8 cellular contexts compared by ENCODE assay signal in the genomic region with DNA sequence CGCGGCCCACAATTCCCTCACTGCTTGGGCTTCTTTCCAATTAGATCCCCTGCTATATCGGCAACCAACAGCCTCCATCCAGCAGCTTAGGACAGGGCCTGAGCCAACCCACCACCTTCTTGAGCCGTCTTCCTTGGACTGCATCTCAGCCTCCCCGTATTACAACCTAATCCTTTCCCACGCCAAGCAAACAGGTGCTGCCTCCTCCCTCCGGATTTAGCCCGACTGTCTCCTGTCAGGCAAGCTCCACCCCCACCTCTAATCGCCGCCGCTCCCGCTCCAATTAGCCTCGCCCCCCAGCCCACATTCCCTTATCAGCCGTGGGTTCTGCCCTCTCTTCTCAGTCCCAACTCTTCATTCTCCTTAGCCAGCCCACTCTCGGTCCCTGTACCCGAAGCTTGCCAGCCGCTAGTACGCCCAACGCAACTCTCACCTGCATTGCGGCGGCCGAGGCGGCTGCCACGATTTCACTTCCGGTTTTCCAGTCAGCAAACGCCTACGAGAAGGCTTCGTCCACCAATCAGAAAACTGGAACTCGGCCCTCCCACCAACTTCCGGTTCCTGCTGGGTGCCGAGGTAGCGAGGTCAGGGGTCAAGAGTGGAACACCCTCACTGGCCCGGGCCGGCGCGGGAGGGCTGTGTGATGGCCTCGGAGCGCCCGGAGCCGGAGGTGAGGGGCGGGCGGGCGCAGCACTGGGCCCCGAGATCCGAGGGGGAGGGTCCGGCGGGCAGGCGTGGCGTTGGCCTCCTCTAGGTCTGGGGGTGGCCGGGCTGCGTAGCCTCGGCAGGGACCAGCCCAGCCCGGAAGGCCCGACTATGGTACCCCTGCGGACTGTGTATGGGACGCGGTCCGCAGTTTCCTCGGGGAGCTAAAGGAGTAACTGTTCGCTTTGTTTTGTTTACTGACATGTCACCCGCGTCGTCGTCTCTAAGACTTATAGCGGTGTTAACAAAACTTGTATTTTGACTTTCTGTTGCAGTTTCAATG. TPM values are rescaled to one million over a fixed set of nuclear protein-coding genes. Genes with fewer than 3 reads are reported as not detected.
DNase-seq lines count a peak whose midpoint lies in the region; ATAC-seq and TF ChIP-seq lines count a peak whose summit lies in the region.

A gene with protein sequence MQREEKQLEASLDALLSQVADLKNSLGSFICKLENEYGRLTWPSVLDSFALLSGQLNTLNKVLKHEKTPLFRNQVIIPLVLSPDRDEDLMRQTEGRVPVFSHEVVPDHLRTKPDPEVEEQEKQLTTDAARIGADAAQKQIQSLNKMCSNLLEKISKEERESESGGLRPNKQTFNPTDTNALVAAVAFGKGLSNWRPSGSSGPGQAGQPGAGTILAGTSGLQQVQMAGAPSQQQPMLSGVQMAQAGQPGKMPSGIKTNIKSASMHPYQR (minus strand): TSS at position 475 of the 988 bp plus-strand sequence. CDS start 36 bp downstream, at position 439.
A gene (plus strand): TSS at position 574 of the 988 bp plus-strand sequence. CDS start 70 bp downstream, at position 644.

- no peaks in the 10 kb centered on the region for H3F3A ChIP-seq in DOHH2 (ENCODE audit: control insufficient read depth, insufficient read depth)

- H3K9ac ChIP-seq in fibroblast of lung (ENCODE audit: insufficient read depth, low read length): peak within 1 kb of the TSS; percentile 71

- H3K4me3 Mint-ChIP-seq in activated T-helper 17 cell treated with anti-CD3 and anti-CD28 coated beads, Interleukin-2, amount 50 U/mL, for 72 hours: peak within 1 kb of the TSS; percentile 98
- peak within 1 kb of the TSS; percentile 95 to 100 (median 100) for H3K4me3 Mint-ChIP-seq in naive thymus-derived CD4-positive, alpha-beta T cell
- H3K4me3 Mint-ChIP-seq in stimulated activated memory B cell treated with anti-CD40 and anti-IgM and Interleukin-4, amounts not matched to agents 10 μg/mL and 1 μg/mL and 100 μg/mL, for 72 hours: peak within 1 kb of the TSS; percentile 94

- H3K9me3 Mint-ChIP-seq in activated T-helper 17 cell treated with anti-CD3 and anti-CD28 coated beads, Interleukin-2, amount 50 U/mL, for 72 hours: no peaks in the 10 kb centered on the region
- H3K9me3 Mint-ChIP-seq in naive thymus-derived CD4-positive, alpha-beta T cell: no peaks in the 10 kb centered on the region
- no peaks in the 10 kb centered on the region for H3K9me3 Mint-ChIP-seq in stimulated activated memory B cell treated with anti-CD40 and anti-IgM and Interleukin-4, amounts not matched to agents 10 μg/mL and 1 μg/mL and 100 μg/mL, for 72 hours

- H3K36me3 Mint-ChIP-seq in activated T-helper 17 cell treated with anti-CD3 and anti-CD28 coated beads, Interleukin-2, amount 50 U/mL, for 72 hours (ENCODE audit: low read depth): peaks cover 56% of the 10 kb centered on the region
- peaks cover 10 to 21% (median 15%) of the 10 kb centered on the region in 5 donors for H3K36me3 Mint-ChIP-seq in naive thymus-derived CD4-positive, alpha-beta T cell
- H3K36me3 Mint-ChIP-seq in stimulated activated memory B cell treated with anti-CD40 and anti-IgM and Interleukin-4, amounts not matched to agents 10 μg/mL and 1 μg/mL and 100 μg/mL, for 72 hours: peaks cover 23% of the 10 kb centered on the region

- H3K79me2 ChIP-seq in DOHH2 (ENCODE audit: control insufficient read depth, low read length): peaks cover 47% of the 10 kb centered on the region
- H3K79me2 ChIP-seq in fibroblast of lung (ENCODE audit: control insufficient read depth, insufficient read depth, low read length): peaks cover 45% of the 10 kb centered on the region

- peaks cover 19% of the 10 kb centered on the region for H3K4me1 Mint-ChIP-seq in activated T-helper 17 cell treated with anti-CD3 and anti-CD28 coated beads, Interleukin-2, amount 50 U/mL, for 72 hours
- H3K4me1 Mint-ChIP-seq in naive thymus-derived CD4-positive, alpha-beta T cell: peaks cover 42 to 69% (median 56%) of the 10 kb centered on the region in 7 donors
- H3K4me1 Mint-ChIP-seq in stimulated activated memory B cell treated with anti-CD40 and anti-IgM and Interleukin-4, amounts not matched to agents 10 μg/mL and 1 μg/mL and 100 μg/mL, for 72 hours: peaks cover 40% of the 10 kb centered on the region

- peaks cover 21% of the 10 kb centered on the region for H3K4me1 ChIP-seq in DOHH2 (ENCODE audit: control insufficient read depth, low read length)
- peaks cover 6% of the 10 kb centered on the region for H3K4me1 ChIP-seq in fibroblast of lung (ENCODE audit: control insufficient read depth, extremely low read depth, insufficient read depth, low read length)
- H3K4me1 ChIP-seq in naive thymus-derived CD4-positive, alpha-beta T cell (ENCODE audit: control insufficient read depth in 2 of 2, insufficient read depth in 2 of 2, low read length in 2 of 2): peaks cover 20 to 21% of the 10 kb centered on the region in 2 donors

- no peaks in the 10 kb centered on the region for H3K9me2 ChIP-seq in DOHH2 (replicated peaks; ENCODE audit: control insufficient read depth, low read length)

- TF ChIP-seq CTCF in DOHH2 (IDR thresholded peaks at IDR 0.05; ENCODE audit: low read depth, low read length, poor library complexity, severe bottlenecking): no peak
- TF ChIP-seq CTCF in RWPE1 (conservative IDR thresholded peaks at IDR 0.05; ENCODE audit: low read depth): no peak
- no peak for TF ChIP-seq CTCF in fibroblast of lung (conservative IDR thresholded peaks at IDR 0.05 in 1 of 2, IDR thresholded peaks at IDR 0.05 in 1 of 2; ENCODE audit: low read depth in 1 of 2, low read length in 2 of 2)

- H3K4me3 ChIP-seq in DOHH2 (ENCODE audit: low read length) (peak within 1 kb of the TSS; percentile 93), fibroblast of lung (replicated peaks in 1 of 4; ENCODE audit: control extremely low read depth in 1 of 4, insufficient read depth in 1 of 4, low read depth in 3 of 4, low read length in 4 of 4) (peak within 1 kb of the TSS; percentile 56 to 96 (median 84))
- peak within 1 kb of the TSS; percentile 96 for H3K4me3 ChIP-seq in naive thymus-derived CD4-positive, alpha-beta T cell (ENCODE audit: low read length)

- ATAC-seq in activated T-helper 17 cell treated with anti-CD3 and anti-CD28 coated beads, Interleukin-2, amount 50 U/mL, for 72 hours (replicated peaks): peak; percentile 99
- ATAC-seq in naive thymus-derived CD4-positive, alpha-beta T cell: peak; percentile 98
- ATAC-seq in stimulated activated memory B cell treated with anti-CD40 and anti-IgM and Interleukin-4, amounts not matched to agents 10 μg/mL and 1 μg/mL and 100 μg/mL, for 72 hours: peak; percentile 97

- POLR2A ChIA-PET in RWPE1 (lab: Yijun Ruan, JAX; ENCODE audit: low non-redundant PET): interaction anchor here (0.5 kb wide), 1 partner anchor 137 kb away, joined by 3 read pairs; no protein-coding TSS in a partner anchor
- POLR2A ChIA-PET in naive thymus-derived CD4-positive, alpha-beta T cell (lab: Charles Lee): interaction anchor here (1.0 to 3.8 kb wide), 10 partner anchors 12 to 218 kb away, joined by 3 to 23 read pairs (median 4); a partner anchor contains a TSS

- no peaks in the 10 kb centered on the region for H3K27me3 Mint-ChIP-seq in activated T-helper 17 cell treated with anti-CD3 and anti-CD28 coated beads, Interleukin-2, amount 50 U/mL, for 72 hours
- no peaks in the 10 kb centered on the region for H3K27me3 Mint-ChIP-seq in naive thymus-derived CD4-positive, alpha-beta T cell
- H3K27me3 Mint-ChIP-seq in stimulated activated memory B cell treated with anti-CD40 and anti-IgM and Interleukin-4, amounts not matched to agents 10 μg/mL and 1 μg/mL and 100 μg/mL, for 72 hours: no peaks in the 10 kb centered on the region

- H3K9me3 ChIP-seq in DOHH2 (ENCODE audit: control insufficient read depth, insufficient read depth, low read length) (no peaks in the 10 kb centered on the region), fibroblast of lung (ENCODE audit: control insufficient read depth, insufficient read depth, low read depth, low read length) (no peaks in the 10 kb centered on the region)
- H3K9me3 ChIP-seq in naive thymus-derived CD4-positive, alpha-beta T cell (ENCODE audit: control insufficient read depth in 2 of 3, low read length in 3 of 3): no peaks in the 10 kb centered on the region

- H3K27me3 ChIP-seq in DOHH2 (ENCODE audit: control insufficient read depth, low read length) (no peaks in the 10 kb centered on the region), fibroblast of lung (ENCODE audit: control insufficient read depth, insufficient read depth, low read length) (no peaks in the 10 kb centered on the region)
- H3K27me3 ChIP-seq in naive thymus-derived CD4-positive, alpha-beta T cell (ENCODE audit: control insufficient read depth in 2 of 2, insufficient read depth in 2 of 2, low read length in 2 of 2): no peaks in the 10 kb centered on the region

- peak within 1 kb of the TSS; percentile 86 for H2AFZ ChIP-seq in fibroblast of lung (ENCODE audit: low read length)

- H3K27ac ChIP-seq in DOHH2 (ENCODE audit: low read depth, low read length) (peak within 1 kb of the TSS; percentile 18; the same call in 1 of the 2 replicates), RWPE1 (peak within 1 kb of the TSS; percentile 78), fibroblast of lung (ENCODE audit: insufficient read depth, low read length) (peak within 1 kb of the TSS; percentile 85)
- H3K27ac ChIP-seq in naive thymus-derived CD4-positive, alpha-beta T cell (ENCODE audit: low read depth, low read length): peak within 1 kb of the TSS; percentile 93

- CTCF ChIA-PET in RWPE1 (lab: Yijun Ruan, JAX): interaction anchor here (1.2 to 1.3 kb wide), 3 partner anchors 31 to 163 kb away, joined by 3 to 6 read pairs (median 3); a partner anchor contains a TSS
- CTCF ChIA-PET in naive thymus-derived CD4-positive, alpha-beta T cell (lab: Charles Lee): interaction anchor here (1.0 to 1.9 kb wide), 4 partner anchors 11 to 163 kb away, joined by 3 to 6 read pairs (median 4); a partner anchor contains a TSS

- H3K27ac Mint-ChIP-seq in activated T-helper 17 cell treated with anti-CD3 and anti-CD28 coated beads, Interleukin-2, amount 50 U/mL, for 72 hours: peak within 1 kb of the TSS; percentile 99
- H3K27ac Mint-ChIP-seq in naive thymus-derived CD4-positive, alpha-beta T cell: peak within 1 kb of the TSS; percentile 95 to 100 (median 99)
- peak within 1 kb of the TSS; percentile 92 for H3K27ac Mint-ChIP-seq in stimulated activated memory B cell treated with anti-CD40 and anti-IgM and Interleukin-4, amounts not matched to agents 10 μg/mL and 1 μg/mL and 100 μg/mL, for 72 hours

- H3K4me2 ChIP-seq in DOHH2 (ENCODE audit: low read length): peak within 1 kb of the TSS; percentile 75
- H3K4me2 ChIP-seq in fibroblast of lung (ENCODE audit: extremely low read depth, insufficient read depth, low read length): peak within 1 kb of the TSS; percentile 93

- peaks cover 38% of the 10 kb centered on the region for H3K36me3 ChIP-seq in DOHH2 (ENCODE audit: control insufficient read depth, low read length)
- H3K36me3 ChIP-seq in fibroblast of lung (ENCODE audit: control insufficient read depth, insufficient read depth, low read length): peaks cover 12% of the 10 kb centered on the region
- peaks cover 13 to 40% (median 16%) of the 10 kb centered on the region in 3 experiments for H3K36me3 ChIP-seq in naive thymus-derived CD4-positive, alpha-beta T cell (ENCODE audit: control insufficient read depth in 2 of 3, insufficient read depth in 3 of 3, low read length in 3 of 3)

- DNase-seq in GOT3 (lab: John Stamatoyannopoulos, UW) (peak; percentile 66), LoVo (ENCODE audit: low spot score) (peak; percentile 95), RWPE1 (ENCODE audit: low spot score) (peak; percentile 97), fibroblast of lung (ENCODE audit: low read depth in 2 of 2) (peak; percentile 89 to 95)
- DNase-seq in naive thymus-derived CD4-positive, alpha-beta T cell: peak; percentile 75 to 91 (median 88)

- intact Hi-C loops in naive thymus-derived CD4-positive, alpha-beta T cell (cut with micrococcal nuclease): loop anchor here (1.0 to 10.0 kb wide), 5 partner anchors 21 to 265 kb away; a partner anchor contains a TSS

- H4K20me1 ChIP-seq in DOHH2 (ENCODE audit: control insufficient read depth, insufficient read depth, low read depth, low read length) (no peaks in the 10 kb centered on the region), fibroblast of lung (ENCODE audit: control insufficient read depth, extremely low read depth, insufficient read depth, low read length) (no peaks in the 10 kb centered on the region)

RNA-seq across cellular contexts. Expression of the first gene that starts in this region (rescaled TPM):
- total RNA-seq in activated T-helper 17 cell treated with anti-CD3 and anti-CD28 coated beads, Interleukin-2, amount 50 U/mL, for 72 hours: 10 to 100 TPM; 34.1 to 39.4 TPM
- 56.2 and 69.2 TPM in 2 replicates for total RNA-seq in fibroblast of lung
- 45.8 and 49.7 TPM in 2 replicates for polyA plus RNA-seq in fibroblast of lung
- 59.5 and 65.3 TPM in 2 replicates for polyA plus RNA-seq in fibroblast of lung (2012)
- polyA minus RNA-seq in fibroblast of lung (ENCODE audit: low replicate concordance): 28.4 and 30.6 TPM in 2 replicates
- 10 to 100 TPM; 14.5 to 37.8 (median 30.1) TPM for total RNA-seq in naive thymus-derived CD4-positive, alpha-beta T cell
- polyA plus RNA-seq in naive thymus-derived CD4-positive, alpha-beta T cell: 10 to 100 TPM; 28.8 to 53.8 TPM

RNA-seq across cellular contexts. Expression of the second gene that starts in this region (rescaled TPM):
- total RNA-seq in activated T-helper 17 cell treated with anti-CD3 and anti-CD28 coated beads, Interleukin-2, amount 50 U/mL, for 72 hours: 10 to 100 TPM; 53.4 to 59.3 TPM
- total RNA-seq in fibroblast of lung: 17.2 and 26.9 TPM in 2 replicates
- polyA plus RNA-seq in fibroblast of lung: 7.1 and 8.5 TPM in 2 replicates
- 7.8 and 8.1 TPM in 2 replicates for polyA plus RNA-seq in fibroblast of lung (2012)
- polyA minus RNA-seq in fibroblast of lung (ENCODE audit: low replicate concordance): 65.4 and 101 TPM in 2 replicates
- total RNA-seq in naive thymus-derived CD4-positive, alpha-beta T cell: 100 to 1,000 TPM in 4 of 5 experiments, 10 to 100 TPM in 1; 80.5 to 153 (median 131) TPM
- polyA plus RNA-seq in naive thymus-derived CD4-positive, alpha-beta T cell: 1 to 10 TPM; 4.4 to 8.9 TPM

Comparison
In these comparisons a context has a peak if more than half of its experiments do, and no peak if none do; other contexts are left out.
1. Peak in every context shown above with its lines: DNase-seq, ATAC-seq, H3K4me3 ChIP-seq and H3K27ac ChIP-seq.
2. H3K27ac ChIP-seq: peak in every context shown above with its lines; median percentile 93 in naive thymus-derived CD4-positive, alpha-beta T cell; 85 in fibroblast of lung; 78 in RWPE1; 18 in DOHH2.